Comparison of ENCODE assay signal across 3 cellular contexts in the genomic region with DNA sequence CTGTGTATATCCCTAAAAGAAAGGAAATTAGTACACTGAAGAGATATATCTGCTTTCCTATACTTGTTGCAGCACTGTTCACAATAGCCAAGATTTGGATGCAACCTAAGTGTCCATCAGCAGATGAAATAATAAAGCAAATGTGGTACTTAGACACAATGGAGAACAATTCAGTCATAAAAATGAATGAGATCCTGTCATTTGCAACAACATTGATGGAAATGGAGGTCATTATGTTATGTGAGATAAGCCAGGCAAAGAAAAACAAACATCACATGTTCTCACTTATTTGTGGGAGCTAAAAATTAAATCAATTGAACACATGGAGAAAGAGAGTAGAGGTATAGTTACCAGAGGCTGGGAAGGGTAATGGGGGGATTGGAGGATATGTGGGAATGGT.
TF ChIP-seq lines count a peak whose summit lies in the region.

No MANE protein-coding gene starts in this region.

TF ChIP-seq in HCT116, 20 proteins besides CTCF, POLR2A, EP300 and RAD21:
- TF ChIP-seq EZH2phosphoT487 (IDR thresholded peaks at IDR 0.05; ENCODE audit: borderline replicate concordance) (no peak), YY1 (IDR thresholded peaks at IDR 0.05; ENCODE audit: extremely low read depth, insufficient replicate concordance, low read depth, low read length) (no peak), SP1 (IDR thresholded peaks at IDR 0.05; ENCODE audit: low read depth) (no peak), FOSL1 (IDR thresholded peaks at IDR 0.05; ENCODE audit: low read depth) (no peak), CEBPB (IDR thresholded peaks at IDR 0.05; ENCODE audit: low read depth) (no peak), EZH2 (IDR thresholded peaks at IDR 0.05) (no peak), TCF7L2 (IDR thresholded peaks at IDR 0.05; ENCODE audit: borderline replicate concordance, extremely low read depth, insufficient read depth, insufficient read length) (no peak), SRF (IDR thresholded peaks at IDR 0.05; ENCODE audit: low read depth) (no peak), JUND (IDR thresholded peaks at IDR 0.05) (no peak), ELF1 (IDR thresholded peaks at IDR 0.05; ENCODE audit: borderline replicate concordance, low read depth) (no peak), EGR1 (IDR thresholded peaks at IDR 0.05; ENCODE audit: low read depth) (no peak)
- TF ChIP-seq, protein P1, sequence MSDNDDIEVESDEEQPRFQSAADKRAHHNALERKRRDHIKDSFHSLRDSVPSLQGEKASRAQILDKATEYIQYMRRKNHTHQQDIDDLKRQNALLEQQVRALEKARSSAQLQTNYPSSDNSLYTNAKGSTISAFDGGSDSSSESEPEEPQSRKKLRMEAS (IDR thresholded peaks at IDR 0.05) = no peak
- TF ChIP-seq, protein P2, sequence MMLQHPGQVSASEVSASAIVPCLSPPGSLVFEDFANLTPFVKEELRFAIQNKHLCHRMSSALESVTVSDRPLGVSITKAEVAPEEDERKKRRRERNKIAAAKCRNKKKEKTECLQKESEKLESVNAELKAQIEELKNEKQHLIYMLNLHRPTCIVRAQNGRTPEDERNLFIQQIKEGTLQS (IDR thresholded peaks at IDR 0.05) = no peak
- TF ChIP-seq, protein P3, sequence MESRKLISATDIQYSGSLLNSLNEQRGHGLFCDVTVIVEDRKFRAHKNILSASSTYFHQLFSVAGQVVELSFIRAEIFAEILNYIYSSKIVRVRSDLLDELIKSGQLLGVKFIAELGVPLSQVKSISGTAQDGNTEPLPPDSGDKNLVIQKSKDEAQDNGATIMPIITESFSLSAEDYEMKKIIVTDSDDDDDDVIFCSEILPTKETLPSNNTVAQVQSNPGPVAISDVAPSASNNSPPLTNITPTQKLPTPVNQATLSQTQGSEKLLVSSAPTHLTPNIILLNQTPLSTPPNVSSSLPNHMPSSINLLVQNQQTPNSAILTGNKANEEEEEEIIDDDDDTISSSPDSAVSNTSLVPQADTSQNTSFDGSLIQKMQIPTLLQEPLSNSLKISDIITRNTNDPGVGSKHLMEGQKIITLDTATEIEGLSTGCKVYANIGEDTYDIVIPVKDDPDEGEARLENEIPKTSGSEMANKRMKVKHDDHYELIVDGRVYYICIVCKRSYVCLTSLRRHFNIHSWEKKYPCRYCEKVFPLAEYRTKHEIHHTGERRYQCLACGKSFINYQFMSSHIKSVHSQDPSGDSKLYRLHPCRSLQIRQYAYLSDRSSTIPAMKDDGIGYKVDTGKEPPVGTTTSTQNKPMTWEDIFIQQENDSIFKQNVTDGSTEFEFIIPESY (IDR thresholded peaks at IDR 0.05; ENCODE audit: extremely low read depth, insufficient replicate concordance, low read length) = no peak

TF ChIP-seq in endothelial cell of umbilical vein, 7 proteins besides CTCF, POLR2A, EP300 and RAD21:
- TF ChIP-seq JUN (IDR thresholded peaks at IDR 0.05; ENCODE audit: borderline replicate concordance, insufficient read depth, insufficient read length, low read depth) = peak; percentile 13
- TF ChIP-seq EZH2 (IDR thresholded peaks at IDR 0.05; ENCODE audit: borderline replicate concordance, low read depth, low read length, severe bottlenecking) = no peak

TF ChIP-seq in HepG2, 621 proteins besides CTCF, POLR2A, EP300 and RAD21:
- TF ChIP-seq PCBP1 (IDR thresholded peaks at IDR 0.05; ENCODE audit: borderline replicate concordance, low read depth, low read length) (no peak), NKX3-1 (CRISPR knock-in tag; IDR thresholded peaks at IDR 0.05) (no peak), ZNF543 (CRISPR knock-in tag; IDR thresholded peaks at IDR 0.05) (no peak), ATM (IDR thresholded peaks at IDR 0.05; ENCODE audit: borderline replicate concordance) (no peak), ZNF333 (CRISPR knock-in tag; IDR thresholded peaks at IDR 0.05; ENCODE audit: borderline replicate concordance) (no peak), SOX13 (IDR thresholded peaks at IDR 0.05) (no peak), SOX13 (CRISPR knock-in tag; conservative IDR thresholded peaks at IDR 0.05 in 1 of 2, IDR thresholded peaks at IDR 0.05 in 1 of 2) (no peak), ZNF850 (CRISPR knock-in tag; conservative IDR thresholded peaks at IDR 0.05) (no peak), GATAD1 (CRISPR knock-in tag; IDR thresholded peaks at IDR 0.05) (no peak), ZC3H13 (CRISPR knock-in tag; IDR thresholded peaks at IDR 0.05) (no peak), ZMYM2 (CRISPR knock-in tag; IDR thresholded peaks at IDR 0.05) (no peak)
- TF ChIP-seq, protein P4, sequence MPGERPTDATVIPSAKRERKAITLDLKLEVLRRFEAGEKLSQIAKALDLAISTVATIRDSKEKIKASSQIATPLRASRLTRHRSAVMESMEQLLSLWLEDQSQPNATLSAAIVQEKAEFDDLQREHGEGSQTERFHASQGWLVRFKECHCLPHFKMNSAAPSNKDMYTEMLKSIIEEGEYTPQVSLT (CRISPR knock-in tag; IDR thresholded peaks at IDR 0.05; ENCODE audit: borderline replicate concordance, low read depth) = no peak
- TF ChIP-seq, protein P5, sequence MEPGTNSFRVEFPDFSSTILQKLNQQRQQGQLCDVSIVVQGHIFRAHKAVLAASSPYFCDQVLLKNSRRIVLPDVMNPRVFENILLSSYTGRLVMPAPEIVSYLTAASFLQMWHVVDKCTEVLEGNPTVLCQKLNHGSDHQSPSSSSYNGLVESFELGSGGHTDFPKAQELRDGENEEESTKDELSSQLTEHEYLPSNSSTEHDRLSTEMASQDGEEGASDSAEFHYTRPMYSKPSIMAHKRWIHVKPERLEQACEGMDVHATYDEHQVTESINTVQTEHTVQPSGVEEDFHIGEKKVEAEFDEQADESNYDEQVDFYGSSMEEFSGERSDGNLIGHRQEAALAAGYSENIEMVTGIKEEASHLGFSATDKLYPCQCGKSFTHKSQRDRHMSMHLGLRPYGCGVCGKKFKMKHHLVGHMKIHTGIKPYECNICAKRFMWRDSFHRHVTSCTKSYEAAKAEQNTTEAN (CRISPR knock-in tag; conservative IDR thresholded peaks at IDR 0.05) = no peak
- TF ChIP-seq, protein P6, sequence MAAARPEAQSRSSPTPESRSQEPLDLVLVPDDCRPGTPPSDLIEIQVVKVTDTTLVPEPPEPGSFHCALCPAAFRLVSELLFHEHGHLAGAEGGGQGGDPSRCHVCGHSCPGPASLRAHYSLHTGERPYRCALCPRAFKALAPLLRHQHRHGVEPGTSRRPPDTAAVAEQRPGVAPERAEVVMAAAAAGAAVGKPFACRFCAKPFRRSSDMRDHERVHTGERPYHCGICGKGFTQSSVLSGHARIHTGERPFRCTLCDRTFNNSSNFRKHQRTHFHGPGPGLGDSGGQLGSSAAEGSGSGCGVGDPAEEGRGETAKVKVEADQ (CRISPR knock-in tag; IDR thresholded peaks at IDR 0.05; ENCODE audit: borderline replicate concordance) = no peak
TF ChIP-seq in HepG2: peak in this region for 0.
